ENCODE assay signal across 8 cellular contexts in genomic region chr2:207711750-207712487, GRCh38. TPM values are rescaled to one million over a fixed set of nuclear protein-coding genes. Genes with fewer than 3 reads are reported as not detected.
DNase-seq lines count a peak whose midpoint lies in the region; ATAC-seq and TF ChIP-seq lines count a peak whose summit lies in the region.

No MANE protein-coding gene starts in this region.

- dilution Hi-C loops in IMR-90 (cut with HindIII; ENCODE audit: low sequenced_read_pairs, unreplicated experiment), result no loop called here

- peak overlapping the region; percentile 67 for H2BK5ac ChIP-seq in IMR-90 (ENCODE audit: low read depth, low read length, poor library complexity, severe bottlenecking)

- TF ChIP-seq CTCF in IMR-90 (conservative IDR thresholded peaks at IDR 0.05; ENCODE audit: low read depth, low read length), result no peak
- TF ChIP-seq CTCF in activated B cell treated with CpG ODN at 0.5 μM for 24 hours (IDR thresholded peaks at IDR 0.05), result no peak
- TF ChIP-seq CTCF in choroid plexus epithelial cell (conservative IDR thresholded peaks at IDR 0.05; ENCODE audit: low read depth, low read length), result no peak
- no peak for TF ChIP-seq CTCF in lower leg skin (IDR thresholded peaks at IDR 0.05)

- peak overlapping the region; percentile 82 for H3K27ac Mint-ChIP-seq in activated B cell treated with CpG ODN at 0.5 μM for 24 hours

- H3K4me1 ChIP-seq in IMR-90 (ENCODE audit: control insufficient read depth, insufficient read depth, low read length), result no peaks in the 10 kb centered on the region

- peak overlapping the region; percentile 75 for H3K27ac ChIP-seq in IMR-90 (ENCODE audit: insufficient read depth, low read length)

- peak overlapping the region; percentile 35 for H3K56ac ChIP-seq in IMR-90 (ENCODE audit: extremely low read depth, insufficient read depth, low read length)

- H2BK120ac ChIP-seq in IMR-90 (ENCODE audit: low read depth, low read length), result peak overlapping the region; percentile 32; the same call in 1 of the 2 replicates

- intact Hi-C loops in IMR-90 (cut with micrococcal nuclease), result loop anchor here (2.0 to 5.0 kb wide), 4 partner anchors 35 to 220 kb away; partner anchors contain the start of gene METTL21A
- intact Hi-C loops in activated B cell treated with CpG ODN at 0.5 μM for 24 hours (cut with micrococcal nuclease), result loop anchor here (1.0 to 5.0 kb wide), 11 partner anchors 15 to 1626 kb away; partner anchors contain the start of genes CREB1, EEF1B2, FASTKD2 and IDH1
- intact Hi-C loops in lower leg skin (cut with DNase I; ENCODE audit: low total_unique reads), result no loop called here

- ATAC-seq in GM21576 (IDR thresholded peaks at IDR 0.05; ENCODE audit: unreplicated experiment), result peak; percentile 17
- peak; percentile 28 for ATAC-seq in IMR-90 (ENCODE audit: low read depth)
- peak; percentile 12 for ATAC-seq in activated B cell treated with CpG ODN at 0.5 μM for 24 hours (ENCODE audit: low read depth)

- H4K91ac ChIP-seq in IMR-90 (ENCODE audit: insufficient read depth, low read depth, low read length), result no peak overlapping the region; the same call in 1 of the 2 replicates

- in situ Hi-C loops in IMR-90 (cut with MboI; ENCODE audit: low sequenced_read_pairs), result loop anchor here (25.0 kb wide), 1 partner anchor 550 kb away; the partner anchor contains the start of gene KLF7

- H4K5ac ChIP-seq in IMR-90 (ENCODE audit: low read depth, low read length), result no peak overlapping the region

- H2AK9ac ChIP-seq in IMR-90 (replicated peaks; ENCODE audit: low read depth, low read length, poor library complexity), result peak overlapping the region; percentile 74

- no peaks in the 10 kb centered on the region for H3K9me3 ChIP-seq in IMR-90 (ENCODE audit: control insufficient read depth, insufficient read depth, low read length)

- H2BK15ac ChIP-seq in IMR-90 (ENCODE audit: low read depth, low read length), result no peak overlapping the region

- peak overlapping the region; percentile 74 for H3K14ac ChIP-seq in IMR-90 (replicated peaks; ENCODE audit: low read depth, low read length)

- H3K4me3 ChIP-seq in IMR-90 (ENCODE audit: insufficient read depth, low read depth, low read length), result peak overlapping the region; percentile 87
- peak overlapping the region; percentile 93 for H3K4me3 ChIP-seq in choroid plexus epithelial cell (ENCODE audit: low read depth, low read length)
- peak overlapping the region; percentile 84 for H3K4me3 ChIP-seq in lower leg skin (ENCODE audit: low read depth, poor library complexity, severe bottlenecking)

- H3K23ac ChIP-seq in IMR-90 (ENCODE audit: low read depth, low read length), result peak overlapping the region; percentile 67

- peak overlapping the region; percentile 99 for H3K4me2 ChIP-seq in IMR-90 (ENCODE audit: low read depth, low read length)

- no peaks in the 10 kb centered on the region; the same call in 1 of the 2 replicates for H4K20me1 ChIP-seq in IMR-90 (ENCODE audit: insufficient read depth, low read length)

- peak overlapping the region; percentile 95 for H3K4me3 Mint-ChIP-seq in activated B cell treated with CpG ODN at 0.5 μM for 24 hours

- H3K9ac ChIP-seq in IMR-90 (ENCODE audit: low read depth, low read length), result peak overlapping the region; percentile 72

- H2AK5ac ChIP-seq in IMR-90 (ENCODE audit: low read depth, low read length), result peak overlapping the region; percentile 33

- H3K27me3 Mint-ChIP-seq in activated B cell treated with CpG ODN at 0.5 μM for 24 hours, result no peaks in the 10 kb centered on the region

- DNase-seq in ELR (ENCODE audit: low read depth) (peak; percentile 62), IMR-90 (peak; percentile 33), activated B cell treated with CpG ODN at 0.5 μM for 24 hours (peak; percentile 54), choroid plexus epithelial cell (ENCODE audit: low read depth) (peak; percentile 42), lower leg skin (ENCODE audit: low spot score in 2 of 2) (peak; percentile 27 to 90), SKM-1 treated with dmso at 0.1 percent for 144 hours (lab: John Stamatoyannopoulos, UW; ENCODE audit: unreplicated experiment) (no peak)
- peak in 2 of 3 donors; percentile 8 to 49 for DNase-seq in stimulated activated CD4-positive, alpha-beta T cell treated with anti-CD3 and anti-CD28 coated beads, TNF-alpha, amount 100 ng/mL, for 48 hours (ENCODE audit: low read depth in 3 of 3)

- no TSS peak for BruUV-seq in IMR-90 (replicated peaks; lab: Mats Ljungman, UMichigan)

- no peaks in the 10 kb centered on the region for H3K9me3 Mint-ChIP-seq in activated B cell treated with CpG ODN at 0.5 μM for 24 hours

- TF ChIP-seq POLR2A in IMR-90 (IDR thresholded peaks at IDR 0.05; ENCODE audit: low read depth, low read length) (no peak), lower leg skin (IDR thresholded peaks at IDR 0.05) (no peak)

- CTCF ChIA-PET in IMR-90 (lab: Yijun Ruan, JAX), result interaction anchor here (0.6 to 1.0 kb wide), 3 partner anchors 15 to 37 kb away, joined by 3 to 4 read pairs (median 3); no protein-coding TSS in a partner anchor
- CTCF ChIA-PET in activated B cell treated with CpG ODN at 0.5 μM for 24 hours (lab: Charles Lee), result interaction anchor here (0.9 to 2.2 kb wide), 4 partner anchors 15 to 85 kb away, joined by 3 to 22 read pairs (median 6); partner anchors contain the start of genes FZD5 and METTL21A

- peak overlapping the region; percentile 93 for H2AFZ ChIP-seq in IMR-90 (replicated peaks; ENCODE audit: low read length, poor library complexity)

- no peak for TF ChIP-seq RAD21 in IMR-90 (IDR thresholded peaks at IDR 0.05; ENCODE audit: low read length)

- H3K27me3 ChIP-seq in IMR-90 (ENCODE audit: control insufficient read depth, insufficient read depth, low read length), result no peaks in the 10 kb centered on the region

- no peak overlapping the region for H2BK20ac ChIP-seq in IMR-90 (ENCODE audit: low read depth, low read length)

- H3K18ac ChIP-seq in IMR-90 (ENCODE audit: low read depth, low read length), result no peak overlapping the region

- H3K79me1 ChIP-seq in IMR-90 (ENCODE audit: low read depth in 1 of 2, low read length in 2 of 2), result peaks cover 7 to 33% of the 10 kb centered on the region in 2 experiments; a peak in 3 of 4 replicates

- H4K8ac ChIP-seq in IMR-90 (ENCODE audit: low read depth in 2 of 2, low read length in 2 of 2), result peak overlapping the region in 1 of 2 experiments; percentile 30; a peak in 1 of 4 replicates

- H3K4me1 Mint-ChIP-seq in activated B cell treated with CpG ODN at 0.5 μM for 24 hours, result peaks cover 23% of the 10 kb centered on the region

- POLR2A ChIA-PET in IMR-90 (lab: Charles Lee; ENCODE audit: unreplicated experiment) (no interaction called here), activated B cell treated with CpG ODN at 0.5 μM for 24 hours (lab: Charles Lee) (interaction anchor here (0.6 to 3.3 kb wide), 23 partner anchors 8 to 947 kb away, joined by 3 to 85 read pairs (median 4); partner anchors contain the start of genes CREB1, FASTKD2, FZD5 and KLF7)

- no peaks in the 10 kb centered on the region; the same call in 1 of the 2 replicates for H3K9me1 ChIP-seq in IMR-90 (ENCODE audit: insufficient read depth, low read length)

- H3K4ac ChIP-seq in IMR-90 (ENCODE audit: low read depth, low read length), result peak overlapping the region; percentile 62

- no peaks in the 10 kb centered on the region for H3K36me3 ChIP-seq in IMR-90 (ENCODE audit: control insufficient read depth, insufficient read depth, low read length)

- WGBS in IMR-90 (ENCODE audit: extremely low coverage in 2 of 2, insufficient read length in 1 of 2), 2 experiments, result 0% methylated on average over 25 of the region's 67 CpGs; no CpG with 5 or more reads in 1 of the 2 experiments
- 0 to 1% methylated on average over 28 to 62 of the region's 67 CpGs for WGBS in lower leg skin, 2 donors

- peaks cover 9% of the 10 kb centered on the region for H3K36me3 Mint-ChIP-seq in activated B cell treated with CpG ODN at 0.5 μM for 24 hours (ENCODE audit: low read depth)

TF ChIP-seq in IMR-90, 13 proteins besides CTCF, POLR2A, EP300 and RAD21 (continues in another document):
- TF ChIP-seq NFE2L2 (IDR thresholded peaks at IDR 0.05; ENCODE audit: low read depth, low read length) (no peak), RFX5 (IDR thresholded peaks at IDR 0.05; ENCODE audit: low read depth, low read length) (no peak), MAZ (IDR thresholded peaks at IDR 0.05; ENCODE audit: borderline replicate concordance, low read depth, low read length) (no peak), MXI1 (IDR thresholded peaks at IDR 0.05; ENCODE audit: borderline replicate concordance, low read depth, low read length) (no peak), ELK1 (IDR thresholded peaks at IDR 0.05; ENCODE audit: borderline replicate concordance, low read depth, low read length) (no peak), CHD1 (IDR thresholded peaks at IDR 0.05; ENCODE audit: low read depth, low read length) (no peak), CEBPB (IDR thresholded peaks at IDR 0.05; ENCODE audit: low read depth, low read length) (no peak), RCOR1 (IDR thresholded peaks at IDR 0.05; ENCODE audit: insufficient replicate concordance, low read length) (no peak), FOS (IDR thresholded peaks at IDR 0.05; ENCODE audit: low read depth, low read length) (no peak), BHLHE40 (IDR thresholded peaks at IDR 0.05; ENCODE audit: low read depth, low read length) (no peak), SMC3 (IDR thresholded peaks at IDR 0.05; ENCODE audit: low read depth, low read length) (no peak), MAFK (IDR thresholded peaks at IDR 0.05; ENCODE audit: low read depth, low read length) (no peak)

RNA-seq across cellular contexts. Expression of gene CCNYL1, which starts 0.5 kb away (rescaled TPM):
- total RNA-seq in IMR-90 (2012; rRNA removed) (5.4 and 6.7 TPM in 2 replicates), activated B cell treated with CpG ODN at 0.5 μM for 24 hours (12.2 and 13.5 TPM in 2 replicates), lower leg skin (10 to 100 TPM in 1 of 4 donors, 1 to 10 TPM in 3; 2.2 to 10.1 (median 3.6) TPM)
- polyA plus RNA-seq in IMR-90 (2012; rRNA removed), result 5.7 and 7.3 TPM in 2 replicates
- polyA plus RNA-seq in IMR-90 (2012; cell fraction: cytosol; rRNA removed), result 2.9 and 3.5 TPM in 2 replicates
- polyA plus RNA-seq in IMR-90 (2012; cell fraction: nucleus; rRNA removed; ENCODE audit: low replicate concordance), result 3.3 and 13.0 TPM in 2 replicates

RNA-seq across cellular contexts. Expression of gene FZD5, which starts 57.8 kb away (rescaled TPM):
- under 0.01 TPM in 2 replicates for total RNA-seq in IMR-90 (2012; rRNA removed)
- 0.09 and 0.11 TPM in 2 replicates for polyA plus RNA-seq in IMR-90 (2012; rRNA removed)
- 0.06 and 0.09 TPM in 2 replicates for polyA plus RNA-seq in IMR-90 (2012; cell fraction: cytosol; rRNA removed)
- polyA plus RNA-seq in IMR-90 (2012; cell fraction: nucleus; rRNA removed; ENCODE audit: low replicate concordance), result 0.08 and 0.11 TPM in 2 replicates
- total RNA-seq in activated B cell treated with CpG ODN at 0.5 μM for 24 hours, result 0.66 and 0.89 TPM in 2 replicates
- 1 to 10 TPM; 2.6 to 4.5 (median 3.0) TPM for total RNA-seq in lower leg skin
